Comparison of ENCODE assay signal across 11 cellular contexts in the genomic region with DNA sequence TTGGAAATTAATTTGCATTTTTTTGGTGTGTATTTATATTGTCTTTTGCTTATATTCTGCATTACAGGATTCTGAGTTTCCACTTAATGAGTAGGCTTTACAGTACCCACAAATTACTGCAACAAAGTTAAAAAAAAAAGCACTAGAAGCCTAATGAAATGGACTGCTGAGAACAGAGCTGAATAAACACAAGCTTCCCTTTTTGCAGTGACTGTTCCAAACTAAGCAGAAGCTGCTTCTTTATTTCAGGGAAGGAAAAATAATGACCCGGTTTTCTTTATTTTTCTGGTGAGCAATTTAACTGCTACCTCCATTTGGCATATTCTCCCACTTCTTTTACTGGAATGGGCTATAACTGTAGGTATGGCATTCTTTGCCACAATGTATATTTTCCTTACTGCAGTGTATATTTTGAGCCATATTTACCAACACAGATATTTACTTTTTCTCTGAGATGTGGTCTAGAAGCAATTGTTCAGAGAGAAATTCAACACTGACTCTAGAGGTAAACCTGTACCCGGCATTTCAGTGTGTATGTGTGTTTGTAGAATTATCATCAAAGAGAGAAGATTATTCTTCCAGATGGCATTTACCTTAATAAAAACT. TPM values are rescaled to one million over a fixed set of nuclear protein-coding genes. Genes with fewer than 3 reads are reported as not detected.
DNase-seq lines count a peak whose midpoint lies in the region; ATAC-seq and TF ChIP-seq lines count a peak whose summit lies in the region.
"Had no signal": no experiment of that assay in that cellular context is flagged by ENCODE, and none has a peak within 500 bp of the region (broad histone marks: within the 10 kb centered on the region; RNA-seq: fewer than 3 reads in every experiment).

No MANE protein-coding gene starts in this region.

- peaks cover 15% of the 10 kb centered on the region; the same call in 1 of the 2 replicates for H3K79me2 ChIP-seq in DOHH2 (ENCODE audit: control insufficient read depth, low read length)

- H3K27me3 Mint-ChIP-seq in mesothelial cell of epicardium (ENCODE audit: low read depth) = no peaks in the 10 kb centered on the region
- no peaks in the 10 kb centered on the region for H3K27me3 Mint-ChIP-seq in activated CD4-positive, alpha-beta memory T cell treated with anti-CD3 and anti-CD28 coated beads for 36 hours

- no peak for TF ChIP-seq CTCF in DOHH2 (IDR thresholded peaks at IDR 0.05; ENCODE audit: low read depth, low read length, poor library complexity, severe bottlenecking)
- no peak for TF ChIP-seq CTCF in LNCaP clone FGC (IDR thresholded peaks at IDR 0.05; ENCODE audit: control insufficient read depth, extremely low read depth, insufficient read depth)
- TF ChIP-seq CTCF in mesothelial cell of epicardium (IDR thresholded peaks at IDR 0.05; ENCODE audit: unreplicated experiment) = no peak

- H3K9me3 ChIP-seq in DOHH2 (ENCODE audit: control insufficient read depth, insufficient read depth, low read length) = no peaks in the 10 kb centered on the region
- H3K9me3 ChIP-seq: mucosa of descending colon had no signal

- H3K4me2 ChIP-seq in DOHH2 (ENCODE audit: low read length) = peak overlapping the region; percentile 73

- H3K4me3 ChIP-seq in DOHH2 (ENCODE audit: low read length) (peak overlapping the region; percentile 51), LNCaP clone FGC (ENCODE audit: low read depth, low read length) (peak overlapping the region; percentile 21; the same call in 1 of the 2 replicates)
- H3K4me3 ChIP-seq: mucosa of descending colon had no signal

- H3K9me3 Mint-ChIP-seq in mesothelial cell of epicardium = peaks cover 7% of the 10 kb centered on the region
- H3K9me3 Mint-ChIP-seq in activated CD4-positive, alpha-beta memory T cell treated with anti-CD3 and anti-CD28 coated beads for 36 hours = no peaks in the 10 kb centered on the region

- ATAC-seq in GM21619 (IDR thresholded peaks at IDR 0.05; ENCODE audit: unreplicated experiment) = no peak
- ATAC-seq: HepG2 had no signal

- DNase-seq in LNCaP clone FGC (ENCODE audit: low read depth) (no peak), SKM-1 treated with dmso at 0.1 percent for 144 hours (lab: John Stamatoyannopoulos, UW; ENCODE audit: unreplicated experiment) (peak; percentile 55), mesothelial cell of epicardium (ENCODE audit: low spot score in 2 of 2, unreplicated experiment in 2 of 2) (no peak), GM19240 (ENCODE audit: insufficient read length, low spot score) (no peak)
- no peak for DNase-seq in activated CD4-positive, alpha-beta memory T cell treated with anti-CD3 and anti-CD28 coated beads for 36 hours
- no peak for DNase-seq in NK-92 treated with Interleukin-12 subunit alpha and Interleukin-12 subunit beta, amount 100 ng/mL, for 24 hours (lab: John Stamatoyannopoulos, UW)
- DNase-seq: mucosa of descending colon, WERI-Rb-1 had no signal

- no peaks in the 10 kb centered on the region; the same call in 1 of the 2 replicates for H3K36me3 ChIP-seq in DOHH2 (ENCODE audit: control insufficient read depth, low read length)
- H3K36me3 ChIP-seq: WERI-Rb-1 had no signal

- peaks cover 4% of the 10 kb centered on the region; the same call in 1 of the 2 replicates for H3F3A ChIP-seq in DOHH2 (ENCODE audit: control insufficient read depth, insufficient read depth)

- no peaks in the 10 kb centered on the region for H3K9me2 ChIP-seq in DOHH2 (replicated peaks; ENCODE audit: control insufficient read depth, low read length)

- H3K4me1 Mint-ChIP-seq in mesothelial cell of epicardium = peaks cover 47% of the 10 kb centered on the region
- H3K4me1 Mint-ChIP-seq in activated CD4-positive, alpha-beta memory T cell treated with anti-CD3 and anti-CD28 coated beads for 36 hours (ENCODE audit: low read depth) = no peaks in the 10 kb centered on the region

- H3K4me1 ChIP-seq in DOHH2 (ENCODE audit: control insufficient read depth, low read length) = peaks cover 44% of the 10 kb centered on the region

- H3K27me3 ChIP-seq in DOHH2 (ENCODE audit: control insufficient read depth, low read length) = no peaks in the 10 kb centered on the region

- H3K36me3 Mint-ChIP-seq in mesothelial cell of epicardium = peaks cover 4% of the 10 kb centered on the region
- H3K36me3 Mint-ChIP-seq in activated CD4-positive, alpha-beta memory T cell treated with anti-CD3 and anti-CD28 coated beads for 36 hours = no peaks in the 10 kb centered on the region

- CTCF ChIA-PET in activated CD4-positive, alpha-beta memory T cell treated with anti-CD3 and anti-CD28 coated beads for 36 hours (lab: Charles Lee) = interaction anchor here (0.7 kb wide), 1 partner anchor 79 kb away, joined by 3 read pairs; no protein-coding TSS in a partner anchor

- intact Hi-C loops in activated CD4-positive, alpha-beta memory T cell treated with anti-CD3 and anti-CD28 coated beads for 36 hours (cut with micrococcal nuclease) = no loop called here

- peak overlapping the region; percentile 30 for H3K27ac Mint-ChIP-seq in mesothelial cell of epicardium
- no peak overlapping the region for H3K27ac Mint-ChIP-seq in activated CD4-positive, alpha-beta memory T cell treated with anti-CD3 and anti-CD28 coated beads for 36 hours

- H3K27ac ChIP-seq in DOHH2 (ENCODE audit: low read depth, low read length) = no peak overlapping the region
- H3K27ac ChIP-seq: WERI-Rb-1 had no signal

- H3K4me3 Mint-ChIP-seq in mesothelial cell of epicardium = no peak overlapping the region
- no peak overlapping the region for H3K4me3 Mint-ChIP-seq in activated CD4-positive, alpha-beta memory T cell treated with anti-CD3 and anti-CD28 coated beads for 36 hours

- POLR2A ChIA-PET in activated CD4-positive, alpha-beta memory T cell treated with anti-CD3 and anti-CD28 coated beads for 36 hours (lab: Charles Lee) = no interaction called here

- no peaks in the 10 kb centered on the region for H4K20me1 ChIP-seq in DOHH2 (ENCODE audit: control insufficient read depth, insufficient read depth, low read depth, low read length)

RNA-seq across cellular contexts. Expression of a gene that starts 56.9 kb away (rescaled TPM):
- total RNA-seq in mesothelial cell of epicardium = 32.2 to 37.4 TPM (median 35.9 TPM) in 3 replicates
- total RNA-seq in activated CD4-positive, alpha-beta memory T cell treated with anti-CD3 and anti-CD28 coated beads for 36 hours = 1 to 10 TPM; 1.0 to 1.1 TPM

Comparison
In these comparisons a context has a peak if more than half of its experiments do, and no peak if none do; other contexts are left out.
1. RNA of a gene that starts 56.9 kb away (total RNA-seq): 32.2 to 37.4 TPM in mesothelial cell of epicardium; 1.0 to 1.1 TPM in activated CD4-positive, alpha-beta memory T cell treated with anti-CD3 and anti-CD28 coated beads for 36 hours; every median in the first group is over 10 times any median in the second.